4 cellular contexts compared by ENCODE assay signal in the genomic region with DNA sequence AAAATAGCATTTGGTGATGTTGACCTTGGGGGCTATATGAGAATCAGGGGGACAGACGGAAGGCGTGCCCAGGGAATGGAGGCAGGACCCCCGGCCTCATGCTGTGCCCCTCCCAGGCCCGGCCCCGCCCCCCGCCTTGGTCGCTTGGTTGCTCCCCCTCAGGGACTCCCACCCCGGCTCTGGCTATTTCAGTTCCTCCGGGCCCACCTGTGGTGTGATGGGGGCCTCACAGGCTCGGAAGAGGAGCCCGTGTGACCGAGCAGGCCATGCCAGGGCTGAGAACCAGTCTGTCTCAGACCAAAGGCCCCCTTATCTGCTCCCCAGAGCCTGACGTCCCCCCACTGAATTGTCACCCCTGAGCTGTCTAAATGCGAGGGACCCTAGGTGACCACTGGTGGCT. TPM values are rescaled to one million over a fixed set of nuclear protein-coding genes. Genes with fewer than 3 reads are reported as not detected.
"Had no signal": no experiment of that assay in that cellular context is flagged by ENCODE, and none has a peak within 500 bp of the region (broad histone marks: within the 10 kb centered on the region; RNA-seq: fewer than 3 reads in every experiment).

No MANE protein-coding gene starts in this region.

RNA-seq across cellular contexts. Expression of gene GRAPL, which starts 4.4 kb away (rescaled TPM):
- total RNA-seq: chondrocyte, epithelial cell of proximal tubule, foreskin keratinocyte had no signal
- polyA plus RNA-seq: fibroblast of lung, foreskin keratinocyte had no signal
